Comparison of ENCODE assay signal across 28 cellular contexts in genomic region chr12:77477907-77478533, GRCh38.
"Had no signal": no experiment of that assay in that cellular context is flagged by ENCODE, and none has a peak within 500 bp of the region (broad histone marks: within the 10 kb centered on the region; RNA-seq: fewer than 3 reads in every experiment).

No MANE protein-coding gene starts in this region.

- H3K27ac ChIP-seq: coronary artery, esophagus muscularis mucosa, foreskin keratinocyte, gastroesophageal sphincter, heart left ventricle, hepatocyte, lower lobe of right lung, ovary, psoas muscle, sigmoid colon, thoracic aorta, tibial nerve, upper lobe of left lung had no signal

- DNase-seq: dermis blood vessel endothelial cell; effector memory CD4-positive, alpha-beta T cell; foreskin keratinocyte; heart left ventricle; left ventricle myocardium superior; lower lobe of right lung; naive thymus-derived CD8-positive, alpha-beta T cell; nephron progenitor cell; occipital lobe; ovary; posterior cingulate gyrus; psoas muscle; right cardiac atrium; sigmoid colon; stimulated activated CD4-positive, alpha-beta T cell treated with anti-CD3 and anti-CD28 coated beads, Interleukin-2, amount 100 ng/mL, for 24 hours; stimulated activated CD4-positive, alpha-beta T cell treated with anti-CD3 and anti-CD28 coated beads, Interleukin-4, amount 100 ng/mL, for 24 hours; stimulated activated naive CD8-positive, alpha-beta T cell treated with anti-CD3 and anti-CD28 coated beads, Interleukin-15, Interleukin-2, amounts not matched to agents 100 U/mL and 50 U/mL, for 24 hours; upper lobe of left lung had no signal

- H3K9me3 ChIP-seq: esophagus muscularis mucosa, gastroesophageal sphincter, heart left ventricle, lower lobe of right lung, ovary, psoas muscle, sigmoid colon, thoracic aorta, tibial nerve, upper lobe of left lung had no signal

- H3K4me2 ChIP-seq: hepatocyte had no signal

- H3K36me3 Mint-ChIP-seq: naive thymus-derived CD8-positive, alpha-beta T cell; stimulated activated effector memory CD8-positive, alpha-beta T cell treated with anti-CD3 and anti-CD28 coated beads, Interleukin-12 subunit alpha, Interleukin-12 subunit beta, amount 100 ng/mL, for 72 hours had no signal

- H3K36me3 ChIP-seq: esophagus muscularis mucosa, gastroesophageal sphincter, heart left ventricle, lower lobe of right lung, ovary, sigmoid colon, thoracic aorta, tibial nerve, upper lobe of left lung had no signal

- FAIRE-seq: endothelial cell of umbilical vein, keratinocyte, urothelium cell line had no signal

- H3K4me1 ChIP-seq: esophagus muscularis mucosa, foreskin keratinocyte, gastroesophageal sphincter, heart left ventricle, lower lobe of right lung, psoas muscle, sigmoid colon, tibial nerve, upper lobe of left lung had no signal

- H3K4me3 ChIP-seq: coronary artery, esophagus muscularis mucosa, gastroesophageal sphincter, heart left ventricle, hepatocyte, lower lobe of right lung, ovary, psoas muscle, sigmoid colon, thoracic aorta, tibial nerve, upper lobe of left lung had no signal

- H3K79me2 ChIP-seq: hepatocyte had no signal

- H3K27me3 ChIP-seq: esophagus muscularis mucosa, foreskin keratinocyte, gastroesophageal sphincter, heart left ventricle, hepatocyte, ovary, sigmoid colon, tibial nerve, upper lobe of left lung had no signal

- H2AFZ ChIP-seq: hepatocyte had no signal

- H3K4me3 Mint-ChIP-seq: naive thymus-derived CD8-positive, alpha-beta T cell; nephron progenitor cell; stimulated activated effector memory CD8-positive, alpha-beta T cell treated with anti-CD3 and anti-CD28 coated beads, Interleukin-12 subunit alpha, Interleukin-12 subunit beta, amount 100 ng/mL, for 72 hours had no signal

- H3K27ac Mint-ChIP-seq: naive thymus-derived CD8-positive, alpha-beta T cell; nephron progenitor cell; stimulated activated effector memory CD8-positive, alpha-beta T cell treated with anti-CD3 and anti-CD28 coated beads, Interleukin-12 subunit alpha, Interleukin-12 subunit beta, amount 100 ng/mL, for 72 hours had no signal

- H3K27me3 Mint-ChIP-seq: naive thymus-derived CD8-positive, alpha-beta T cell had no signal

- H3K9me3 Mint-ChIP-seq: nephron progenitor cell had no signal

- H3K4me1 Mint-ChIP-seq: naive thymus-derived CD8-positive, alpha-beta T cell; nephron progenitor cell; stimulated activated effector memory CD8-positive, alpha-beta T cell treated with anti-CD3 and anti-CD28 coated beads, Interleukin-12 subunit alpha, Interleukin-12 subunit beta, amount 100 ng/mL, for 72 hours had no signal
